Comparison of ENCODE assay signal across 1 cellular context in the genomic region with DNA sequence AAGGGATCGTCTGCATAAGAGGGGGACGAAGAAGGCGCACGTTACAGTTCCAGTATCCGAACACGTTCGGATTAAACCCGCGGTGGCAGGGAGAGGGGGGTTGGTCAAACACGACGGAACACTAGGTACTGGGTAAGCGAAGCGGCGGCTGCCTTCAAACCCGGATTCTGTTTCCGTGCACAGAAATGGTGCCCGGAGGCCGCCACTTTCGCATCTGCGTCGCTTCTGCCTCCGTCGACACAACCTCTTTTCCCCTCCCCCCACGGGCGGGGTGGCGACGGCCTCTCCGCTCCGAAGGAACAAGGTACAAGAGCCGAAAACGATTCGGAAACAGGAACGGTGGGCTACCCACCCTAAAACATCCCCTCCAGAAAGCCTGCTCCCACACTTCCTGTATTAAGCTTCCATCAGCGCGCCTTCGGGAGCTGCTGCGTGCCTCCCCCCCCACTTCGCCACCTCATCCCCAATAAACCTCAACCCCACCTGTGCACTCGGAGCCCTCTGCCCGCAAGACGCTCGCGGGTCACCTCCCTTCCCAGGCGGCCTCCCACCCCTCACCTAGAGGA.
TF ChIP-seq lines count a peak whose summit lies in the region.

No MANE protein-coding gene starts in this region.

TF ChIP-seq in endothelial cell of umbilical vein, 7 proteins besides CTCF, POLR2A, EP300 and RAD21 (continued from another document):
- TF ChIP-seq, protein P1, sequence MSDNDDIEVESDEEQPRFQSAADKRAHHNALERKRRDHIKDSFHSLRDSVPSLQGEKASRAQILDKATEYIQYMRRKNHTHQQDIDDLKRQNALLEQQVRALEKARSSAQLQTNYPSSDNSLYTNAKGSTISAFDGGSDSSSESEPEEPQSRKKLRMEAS (IDR thresholded peaks at IDR 0.05; ENCODE audit: insufficient read depth, insufficient read length), result no peak
- no peak for TF ChIP-seq GATA2 (IDR thresholded peaks at IDR 0.05; ENCODE audit: insufficient read depth, insufficient read length, low read depth, low read length)
